6 cellular contexts compared by ENCODE assay signal in the genomic region with DNA sequence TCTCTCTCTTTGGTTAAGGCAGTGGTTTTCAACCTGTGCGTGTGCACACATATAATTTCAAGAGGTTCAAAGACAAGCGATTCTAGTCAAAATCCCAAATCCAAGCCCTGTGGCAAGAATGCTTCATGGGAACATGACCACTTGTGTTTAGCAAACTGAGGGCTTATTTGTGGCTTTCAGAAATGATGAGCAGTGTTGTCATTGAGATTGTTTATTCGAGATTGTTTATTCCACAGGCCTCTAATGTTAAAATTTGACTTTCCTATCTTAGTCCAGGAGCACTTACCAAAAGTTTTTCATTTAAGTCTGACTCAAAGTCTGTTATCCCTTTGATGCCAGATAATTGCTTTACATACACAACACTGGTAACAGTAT.
"Had no signal": no experiment of that assay in that cellular context is flagged by ENCODE, and none has a peak within 500 bp of the region (broad histone marks: within the 10 kb centered on the region; RNA-seq: fewer than 3 reads in every experiment).

No MANE protein-coding gene starts in this region.

- H3K4me2 ChIP-seq: GM23338 had no signal

- H3K27ac ChIP-seq: HL-60 had no signal

- H2AFZ ChIP-seq: GM23338 had no signal

- DNase-seq: H9, HCEC 1CT had no signal

- H3K4me3 ChIP-seq: GM23338, K562 had no signal

- ATAC-seq: GM23338, HepG2, K562 had no signal
